ENCODE assay signal across 21 cellular contexts in genomic region chr3:177039875-177040274, GRCh38.
DNase-seq lines count a peak whose midpoint lies in the region; ATAC-seq, FAIRE-seq and TF ChIP-seq lines count a peak whose summit lies in the region.
"Had no signal": no experiment of that assay in that cellular context is flagged by ENCODE, and none has a peak within 500 bp of the region (broad histone marks: within the 10 kb centered on the region; RNA-seq: fewer than 3 reads in every experiment).

No MANE protein-coding gene starts in this region.

- no peak overlapping the region for H2BK12ac ChIP-seq in H9 (ENCODE audit: insufficient read length, low read depth, low read length)

- no peak overlapping the region for H4K5ac ChIP-seq in H9 (ENCODE audit: insufficient read length, low read depth, low read length)

- TF ChIP-seq RAD21 in K562 (CRISPR knock-in tag; conservative IDR thresholded peaks at IDR 0.05 in 1 of 2, IDR thresholded peaks at IDR 0.05 in 1 of 2): no peak

- peaks cover 73% of the 10 kb centered on the region for H3K36me3 ChIP-seq in K562 (ENCODE audit: control insufficient read depth, insufficient read depth, low read length)
- H3K36me3 ChIP-seq in upper lobe of left lung: peaks cover 10 to 61% (median 17%) of the 10 kb centered on the region in 4 donors

- H2AK5ac ChIP-seq in H9 (ENCODE audit: insufficient read length, low read length): no peak overlapping the region

- BruUV-seq in K562 (replicated peaks; lab: Mats Ljungman, UMichigan): no TSS peak

- H3K9me3 ChIP-seq in H9 (ENCODE audit: control insufficient read depth, low read depth, low read length) (no peaks in the 10 kb centered on the region), K562 (replicated peaks; ENCODE audit: control insufficient read depth, insufficient read depth, low read depth, low read length) (no peaks in the 10 kb centered on the region), upper lobe of left lung (no peaks in the 10 kb centered on the region)
- H3K9me3 ChIP-seq: lower lobe of right lung had no signal

- H2BK5ac ChIP-seq in H9 (ENCODE audit: insufficient read length, low read length): no peak overlapping the region

- CTCF ChIA-PET in K562 (lab: Yijun Ruan, JAX; ENCODE audit: low intra/inter-chr PET ratio): no interaction called here

- TF ChIP-seq POLR2A in K562 (conservative IDR thresholded peaks at IDR 0.05): no peak
- TF ChIP-seq POLR2A in upper lobe of left lung (IDR thresholded peaks at IDR 0.05): no peak

- no peak overlapping the region for H3K4me3 Mint-ChIP-seq in H9
- H3K4me3 Mint-ChIP-seq in nephron: no peak overlapping the region
- H3K4me3 Mint-ChIP-seq: central memory CD8-positive, alpha-beta T cell; nephron progenitor cell had no signal

- no peaks in the 10 kb centered on the region for H3K27me3 ChIP-seq in H9 (ENCODE audit: insufficient read depth, low read length)
- H3K27me3 ChIP-seq in K562 (ENCODE audit: control insufficient read depth in 2 of 2, insufficient read depth in 2 of 2, low read length in 2 of 2): no peaks in the 10 kb centered on the region
- H3K27me3 ChIP-seq in upper lobe of left lung: no peaks in the 10 kb centered on the region

- H3K4ac ChIP-seq in H9 (ENCODE audit: low read depth, low read length): no peak overlapping the region

- H2BK20ac ChIP-seq in H9 (ENCODE audit: low read depth, low read length, poor library complexity, severe bottlenecking): no peak overlapping the region

- no peaks in the 10 kb centered on the region for H3K23me2 ChIP-seq in H9 (ENCODE audit: insufficient read length, low read depth, low read length, poor library complexity, severe bottlenecking)

- TF ChIP-seq EP300 in K562 (IDR thresholded peaks at IDR 0.05; ENCODE audit: low read length): no peak
- TF ChIP-seq EP300 in upper lobe of left lung (IDR thresholded peaks at IDR 0.05): no peak

- H2BK15ac ChIP-seq in H9 (ENCODE audit: low read depth, low read length): no peak overlapping the region

- H4K20me1 ChIP-seq in H9 (ENCODE audit: control insufficient read depth, insufficient read depth, insufficient read length) (no peaks in the 10 kb centered on the region), K562 (replicated peaks; ENCODE audit: control insufficient read depth, insufficient read depth, low read length) (no peaks in the 10 kb centered on the region)

- no peak overlapping the region for H3K23ac ChIP-seq in H9 (ENCODE audit: insufficient read length, low read depth, low read length)

- H3K9me1 ChIP-seq in K562 (ENCODE audit: control insufficient read depth, insufficient read depth, low read length): no peaks in the 10 kb centered on the region

- no peak overlapping the region for H3K56ac ChIP-seq in H9 (ENCODE audit: insufficient read length, low read depth, low read length)

- WGBS in H9 (ENCODE audit: extremely low coverage, insufficient read length, low lambda C conversion rate): no CpG with 5 or more reads among the region's 3 CpGs
- WGBS in K562 (ENCODE audit: insufficient coverage, low coverage, missing lambda C conversion rate): 65% methylated on average over 3 of the region's 3 CpGs
- WGBS in upper lobe of left lung, 2 donors: 97 to 100% methylated on average over 3 of the region's 3 CpGs

- no peaks in the 10 kb centered on the region for H3K9me3 Mint-ChIP-seq in H9
- H3K9me3 Mint-ChIP-seq in nephron: peaks cover 2% of the 10 kb centered on the region
- H3K9me3 Mint-ChIP-seq: central memory CD8-positive, alpha-beta T cell had no signal

- ATAC-seq in K562 (peak; percentile 50), upper lobe of left lung (ENCODE audit: low FRiP score in 2 of 2) (no peak)
- ATAC-seq: lower lobe of right lung, PC-3, SK-N-SH treated with all-trans-retinoic acid at 6 μM for 48 hours had no signal

- H3K4me3 ChIP-seq in K562 (no peak overlapping the region), upper lobe of left lung (no peak overlapping the region)
- H3K4me3 ChIP-seq: lower lobe of right lung had no signal

- H4K91ac ChIP-seq in H9 (ENCODE audit: insufficient read length, low read depth, low read length): no peak overlapping the region

- no peak overlapping the region for H3K14ac ChIP-seq in H9 (ENCODE audit: insufficient read depth, low read length)

- no peaks in the 10 kb centered on the region for H3K79me1 ChIP-seq in H9 (ENCODE audit: insufficient read depth, low read depth, low read length, poor library complexity, severe bottlenecking)

- POLR2A ChIA-PET in K562 (lab: Yijun Ruan, JAX): interaction anchor here (1.2 to 1.5 kb wide), 2 partner anchors 9 to 13 kb away, joined by 4 to 5 read pairs; no protein-coding TSS in a partner anchor

- H4K8ac ChIP-seq in H9 (replicated peaks; ENCODE audit: insufficient read length, low read depth, low read length): no peak overlapping the region

- no peak overlapping the region for H3K9ac ChIP-seq in H9 (ENCODE audit: extremely low read depth, insufficient read length, low read length)
- H3K9ac ChIP-seq in K562 (ENCODE audit: insufficient read depth in 1 of 2, low read depth in 2 of 2, low read length in 2 of 2): no peak overlapping the region

- H3K18ac ChIP-seq in H9 (ENCODE audit: insufficient read length, low read depth, low read length): no peak overlapping the region

- no peaks in the 10 kb centered on the region for H3K27me3 Mint-ChIP-seq in H9 (ENCODE audit: low read depth)
- H3K27me3 Mint-ChIP-seq in nephron (ENCODE audit: low read depth): no peaks in the 10 kb centered on the region
- H3K27me3 Mint-ChIP-seq: central memory CD8-positive, alpha-beta T cell had no signal

- H3K4me1 Mint-ChIP-seq in H9 (peaks cover 8 to 11% of the 10 kb centered on the region in 2 experiments; a peak in 3 of 4 replicates), nephron (peaks cover 41% of the 10 kb centered on the region)

- H3K79me2 ChIP-seq in H9 (ENCODE audit: insufficient read depth, low read length): no peaks in the 10 kb centered on the region
- H3K79me2 ChIP-seq in K562 (ENCODE audit: control insufficient read depth, insufficient read depth, low read length): no peaks in the 10 kb centered on the region

- DNase-seq in H9 (no peak), K562 (ENCODE audit: extremely low read depth in 1 of 4, low spot score in 3 of 4) (no peak), upper lobe of left lung (no peak), iPS-NIHi7 (ENCODE audit: extremely low spot score) (no peak), NCI-H2107 treated with DMSO at 0.1 percent for 48 hours (lab: John Stamatoyannopoulos, UW; ENCODE audit: unreplicated experiment) (no peak), kidney glomerular epithelial cell (lab: John Stamatoyannopoulos, UW) (no peak)
- DNase-seq: activated CD4-positive, alpha-beta T cell treated with anti-CD3 and anti-CD28 coated beads, Interleukin-2, amount 50 U/mL, for 4 hours; activated T-cell treated with anti-CD3 and anti-CD28 coated beads, Interleukin-2, amount 50 U/mL, for 48 hours; effector CD8-positive, alpha-beta T cell; GDM1; lower lobe of right lung; NCI-H2081 treated with DMSO at 0.1 percent for 48 hours; NCI-H526; nephron progenitor cell; PC-3 had no signal

- in situ Hi-C loops in K562 (cut with MboI): no loop called here

- no peaks in the 10 kb centered on the region for H3K4me1 ChIP-seq in H9 (ENCODE audit: insufficient read depth, low read length)
- H3K4me1 ChIP-seq in K562 (replicated peaks in 1 of 2; ENCODE audit: control insufficient read depth in 2 of 2, insufficient read depth in 2 of 2, low read length in 2 of 2): peaks cover 3 to 5% of the 10 kb centered on the region in 2 experiments; a peak in 3 of 5 replicates
- H3K4me1 ChIP-seq in upper lobe of left lung: peaks cover 0 to 19% (median 11%) of the 10 kb centered on the region in 4 donors

- H3K4me2 ChIP-seq in H9 (ENCODE audit: insufficient read depth, insufficient read length, low read length) (no peak overlapping the region), K562 (ENCODE audit: insufficient read depth, low read length) (no peak overlapping the region)

- intact Hi-C loops in K562 (cut with micrococcal nuclease): no loop called here

- H3T11ph ChIP-seq in H9 (ENCODE audit: low read length): no peak overlapping the region

- H2AFZ ChIP-seq in H9 (ENCODE audit: low read length): no peak overlapping the region
- no peak overlapping the region for H2AFZ ChIP-seq in K562 (ENCODE audit: low read depth, low read length)

- TF ChIP-seq CTCF in C4-2B (conservative IDR thresholded peaks at IDR 0.05) (no peak), H9 (conservative IDR thresholded peaks at IDR 0.05) (no peak), K562 (IDR thresholded peaks at IDR 0.05 in 2 of 3, conservative IDR thresholded peaks at IDR 0.05 in 1 of 3; ENCODE audit: insufficient read depth in 2 of 3, low read depth in 1 of 3, low read length in 3 of 3) (no peak), nephron (IDR thresholded peaks at IDR 0.05; ENCODE audit: unreplicated experiment in 3 of 3) (no peak), upper lobe of left lung (IDR thresholded peaks at IDR 0.05) (no peak)

- H3K27ac ChIP-seq in C4-2B (peak overlapping the region; percentile 41), H9 (ENCODE audit: insufficient read length, low read depth, low read length) (no peak overlapping the region), K562 (ENCODE audit: extremely low read depth, low read depth, low read length) (no peak overlapping the region), upper lobe of left lung (no peak overlapping the region)

- H2BK120ac ChIP-seq in H9 (ENCODE audit: low read depth, low read length, poor library complexity, severe bottlenecking): no peak overlapping the region

- peak; percentile 71 for FAIRE-seq in K562 (lab: Jason Lieb, UNC)
- FAIRE-seq: GM12892, HTR-8/SVneo had no signal

- peaks cover 33 to 68% (median 64%) of the 10 kb centered on the region in 3 experiments; a peak in 6 of 7 replicates for H3K36me3 Mint-ChIP-seq in H9 (ENCODE audit: insufficient read depth in 1 of 3, low read depth in 3 of 3)
- peaks cover 93% of the 10 kb centered on the region for H3K36me3 Mint-ChIP-seq in nephron (ENCODE audit: low read depth)

- H3K27ac Mint-ChIP-seq in H9 (peak overlapping the region in 2 of 3 experiments; percentile 55 to 78; a peak in 4 of 7 replicates), nephron (peak overlapping the region in 2 of 3 experiments; percentile 9 to 88)
